In genomic region chr6:165441176-165441575, GRCh38 we compare ENCODE assay signal across 30 cellular contexts.
"Had no signal": no experiment of that assay in that cellular context is flagged by ENCODE, and none has a peak within 500 bp of the region (broad histone marks: within the 10 kb centered on the region; RNA-seq: fewer than 3 reads in every experiment).

No MANE protein-coding gene starts in this region.

- H3K27ac Mint-ChIP-seq: mesothelial cell of epicardium; naive B cell; natural killer cell; nephron progenitor cell; neural progenitor cell; stimulated activated effector memory CD8-positive, alpha-beta T cell treated with anti-CD3 and anti-CD28 coated beads, Interleukin-12 subunit alpha, Interleukin-12 subunit beta, amount 100 ng/mL, for 72 hours; stimulated activated naive CD8-positive, alpha-beta T cell treated with anti-CD3 and anti-CD28 coated beads, Interleukin-15, Interleukin-2, amounts not matched to agents 100 ng/mL and 50 ng/mL, for 24 hours had no signal

- H3K27me3 ChIP-seq: hepatocyte, neural progenitor cell, neutrophil, right atrium auricular region, suprapubic skin, tibial artery, upper lobe of right lung had no signal

- ATAC-seq: left colon; natural killer cell; sciatic nerve; stimulated activated effector memory CD8-positive, alpha-beta T cell treated with anti-CD3 and anti-CD28 coated beads, Interleukin-12 subunit alpha, Interleukin-12 subunit beta, amount 100 ng/mL, for 72 hours; upper lobe of right lung had no signal

- H3K9me3 ChIP-seq: left ventricle myocardium inferior, neutrophil, right atrium auricular region, suprapubic skin, thoracic aorta, upper lobe of right lung had no signal

- H3K4me3 ChIP-seq: hepatocyte, left ventricle myocardium inferior, lung, neural progenitor cell, right atrium auricular region, skin epidermis, suprapubic skin, thoracic aorta, tibial artery, upper lobe of right lung had no signal

- H3K27me3 Mint-ChIP-seq: naive B cell; stimulated activated naive CD8-positive, alpha-beta T cell treated with anti-CD3 and anti-CD28 coated beads, Interleukin-15, Interleukin-2, amounts not matched to agents 100 ng/mL and 50 ng/mL, for 24 hours had no signal

- FAIRE-seq: urothelium cell line had no signal

- H3K4me2 ChIP-seq: hepatocyte, neural progenitor cell had no signal

- H3K36me3 Mint-ChIP-seq: naive B cell; natural killer cell; stimulated activated effector memory CD8-positive, alpha-beta T cell treated with anti-CD3 and anti-CD28 coated beads, Interleukin-12 subunit alpha, Interleukin-12 subunit beta, amount 100 ng/mL, for 72 hours had no signal

- H3K79me2 ChIP-seq: hepatocyte, parathyroid adenoma had no signal

- H3K4me1 ChIP-seq: left ventricle myocardium inferior, parathyroid adenoma, right atrium auricular region, suprapubic skin, tibial artery, upper lobe of right lung had no signal

- DNase-seq: kidney; left colon; left ventricle myocardium inferior; mesendoderm; naive B cell; natural killer cell; nephron progenitor cell; occipital lobe; stimulated activated CD4-positive, alpha-beta T cell treated with anti-CD3 and anti-CD28 coated beads, Interleukin-12 subunit alpha, Interleukin-12 subunit beta, amount 100 ng/mL, for 4 hours; stimulated activated CD4-positive, alpha-beta T cell treated with anti-CD3 and anti-CD28 coated beads, Interleukin-15, amount 100 ng/mL, for 24 hours; stimulated activated CD4-positive, alpha-beta T cell treated with anti-CD3 and anti-CD28 coated beads, Interleukin-2, amount 100 ng/mL, for 24 hours; stimulated activated CD4-positive, alpha-beta T cell treated with anti-CD3 and anti-CD28 coated beads, Interleukin-4, amount 100 ng/mL, for 1 hour; stimulated activated naive CD4-positive, alpha-beta T cell; tibial artery; trophoblast cell; upper lobe of right lung had no signal

- H3K36me3 ChIP-seq: left ventricle myocardium inferior, neural progenitor cell, neutrophil, right atrium auricular region, suprapubic skin, thoracic aorta, tibial artery, upper lobe of right lung had no signal

- H3K4me3 Mint-ChIP-seq: mesothelial cell of epicardium; naive B cell; natural killer cell; nephron progenitor cell; neural progenitor cell; stimulated activated effector memory CD8-positive, alpha-beta T cell treated with anti-CD3 and anti-CD28 coated beads, Interleukin-12 subunit alpha, Interleukin-12 subunit beta, amount 100 ng/mL, for 72 hours; stimulated activated naive CD8-positive, alpha-beta T cell treated with anti-CD3 and anti-CD28 coated beads, Interleukin-15, Interleukin-2, amounts not matched to agents 100 ng/mL and 50 ng/mL, for 24 hours had no signal

- H3K27ac ChIP-seq: hepatocyte, left ventricle myocardium inferior, neural progenitor cell, neutrophil, parathyroid adenoma, right atrium auricular region, skin epidermis, suprapubic skin, thoracic aorta, tibial artery, upper lobe of right lung had no signal

- H3K9ac ChIP-seq: neural progenitor cell, parathyroid adenoma had no signal

- H2AFZ ChIP-seq: hepatocyte, neural progenitor cell, parathyroid adenoma had no signal

- H3K4me1 Mint-ChIP-seq: naive B cell; natural killer cell; stimulated activated effector memory CD8-positive, alpha-beta T cell treated with anti-CD3 and anti-CD28 coated beads, Interleukin-12 subunit alpha, Interleukin-12 subunit beta, amount 100 ng/mL, for 72 hours had no signal
